In the genomic region with DNA sequence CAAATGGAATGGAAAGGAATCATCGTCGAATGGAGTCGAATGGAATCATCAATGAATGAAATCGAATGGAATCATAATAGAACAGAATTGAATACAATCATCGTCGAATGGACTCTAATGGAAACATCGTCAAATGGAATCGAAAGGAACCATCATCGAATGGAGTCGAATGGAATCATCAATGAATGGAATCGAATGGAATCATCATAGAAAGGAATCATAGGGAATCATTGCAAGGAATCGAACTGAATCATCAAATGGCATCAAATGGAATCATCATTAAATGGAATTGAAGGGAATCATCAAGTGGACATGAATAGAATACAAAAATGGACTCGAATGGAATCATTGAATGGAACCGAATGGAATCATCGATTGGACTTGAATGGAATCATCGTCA, we compare ENCODE assay signal across 8 cellular contexts.
A peak's percentile ranks its signal among the peaks of the same experiment; 100 is the strongest.
DNase-seq lines count a peak whose midpoint lies in the region; FAIRE-seq and TF ChIP-seq lines count a peak whose summit lies in the region.
"Not testable (repeated sequence)": the region's sequence is repeated elsewhere in the genome, so short reads cannot be mapped to it uniquely, and the experiment has no call there.

No MANE protein-coding gene starts in this region.

- H2BK15ac ChIP-seq in mesenchymal stem cell (ENCODE audit: low read depth, poor library complexity, severe bottlenecking), result not testable (repeated sequence)

- H4K20me1 ChIP-seq in Karpas-422 (ENCODE audit: insufficient read depth, low read depth, low read length); hepatocyte (ENCODE audit: insufficient read depth, poor library complexity, severe bottlenecking): not testable (repeated sequence)

- not testable (repeated sequence) for H3K4ac ChIP-seq in mesenchymal stem cell (ENCODE audit: low read depth in 1 of 2, low read length in 2 of 2)

- not testable (repeated sequence) for H2BK120ac ChIP-seq in mesenchymal stem cell (ENCODE audit: low read depth, low read length)

- H3K4me1 ChIP-seq in Karpas-422 (ENCODE audit: low read length); hepatocyte (ENCODE audit: insufficient read depth); mesenchymal stem cell (ENCODE audit: control insufficient read depth, insufficient read depth, low read depth, low read length); small intestine (ENCODE audit: control insufficient read depth in 2 of 2, insufficient read depth in 1 of 2, low read depth in 1 of 2, low read length in 1 of 2): not testable (repeated sequence)

- not testable (repeated sequence) for H3K4me2 ChIP-seq in Karpas-422 (ENCODE audit: low read depth, low read length, poor library complexity, severe bottlenecking); hepatocyte; mesenchymal stem cell (ENCODE audit: low read length, poor library complexity, severe bottlenecking)

- H2BK12ac ChIP-seq in mesenchymal stem cell (ENCODE audit: low read length in 2 of 2), result not testable (repeated sequence)

- not testable (repeated sequence) for H4K91ac ChIP-seq in mesenchymal stem cell (ENCODE audit: low read length)

- H2AFZ ChIP-seq in Karpas-422 (ENCODE audit: low read length); hepatocyte; mesenchymal stem cell (ENCODE audit: low read depth, low read length): not testable (repeated sequence)

- not testable (repeated sequence) for H3K9me3 ChIP-seq in Karpas-422 (ENCODE audit: low read length); mesenchymal stem cell (ENCODE audit: control insufficient read depth, low read length); small intestine (ENCODE audit: control insufficient read depth, low read depth)
- peaks cover 17% of the 10 kb centered on the region for H3K9me3 ChIP-seq in hepatocyte (ENCODE audit: low read depth)

- in situ Hi-C loops in SK-MEL-5 (cut with HindIII; ENCODE audit: low pct_unique_long_range_greater_than_20kb, low sequenced_read_pairs), result not testable (repeated sequence)

- not testable (repeated sequence) for H3K9me2 ChIP-seq in Karpas-422 (replicated peaks; ENCODE audit: insufficient read depth, low read length)
- H3K9me2 ChIP-seq in hepatocyte (replicated peaks; ENCODE audit: insufficient read depth), result peaks cover 10% of the 10 kb centered on the region

- H3K36me3 ChIP-seq in Karpas-422 (ENCODE audit: insufficient read depth, low read length); bronchial epithelial cell (ENCODE audit: control insufficient read depth, insufficient read depth, low read length); mesenchymal stem cell (ENCODE audit: control insufficient read depth in 1 of 2, insufficient read depth in 2 of 2, low read depth in 1 of 2, low read length in 2 of 2); small intestine (ENCODE audit: control insufficient read depth in 2 of 2, insufficient read depth in 2 of 2, low read length in 2 of 2): not testable (repeated sequence)
- peaks cover 13% of the 10 kb centered on the region for H3K36me3 ChIP-seq in hepatocyte (replicated peaks; ENCODE audit: insufficient read depth, low read depth)

- H3K9ac ChIP-seq in Karpas-422 (ENCODE audit: low read length); mesenchymal stem cell (ENCODE audit: low read length): not testable (repeated sequence)

- FAIRE-seq in bronchial epithelial cell (lab: Jason Lieb, UNC); small intestine (lab: Jason Lieb, UNC): not testable (repeated sequence)

- H3K14ac ChIP-seq in mesenchymal stem cell (ENCODE audit: low read length in 2 of 2), result not testable (repeated sequence)

- not testable (repeated sequence) for H3K27ac ChIP-seq in Karpas-422 (ENCODE audit: low read length); hepatocyte; mesenchymal stem cell (ENCODE audit: low read length, poor library complexity, severe bottlenecking); small intestine (ENCODE audit: low read depth in 1 of 2, low read length in 1 of 2)

- not testable (repeated sequence) for H4K8ac ChIP-seq in mesenchymal stem cell (ENCODE audit: low read length)

- not testable (repeated sequence) for H3K79me2 ChIP-seq in Karpas-422 (ENCODE audit: low read length); hepatocyte

- not testable (repeated sequence) for H3K27me3 ChIP-seq in Karpas-422 (ENCODE audit: low read length); bronchial epithelial cell (ENCODE audit: control insufficient read depth, insufficient read depth, low read length); hepatocyte; mesenchymal stem cell (ENCODE audit: control insufficient read depth in 1 of 2, insufficient read depth in 1 of 2, low read length in 2 of 2); small intestine (ENCODE audit: control insufficient read depth in 2 of 2, insufficient read depth in 2 of 2, low read length in 2 of 2)

- TF ChIP-seq CTCF in AG10803 (conservative IDR thresholded peaks at IDR 0.05; ENCODE audit: low read length); bronchial epithelial cell (IDR thresholded peaks at IDR 0.05; ENCODE audit: insufficient read depth, low read length, severe bottlenecking); fibroblast of mammary gland (conservative IDR thresholded peaks at IDR 0.05; ENCODE audit: control insufficient read depth, insufficient read depth, low read depth, low read length); hepatocyte (IDR thresholded peaks at IDR 0.05; ENCODE audit: poor library complexity): not testable (repeated sequence)

- WGBS in hepatocyte (ENCODE audit: low lambda C conversion rate, missing lambda C conversion rate), result 85% methylated on average over 16 of the region's 16 CpGs
- WGBS in mesenchymal stem cell, result 75% methylated on average over 15 of the region's 16 CpGs
- 82 to 88% (median 84%) methylated on average over 15 of the region's 16 CpGs for WGBS in small intestine, 3 donors

- not testable (repeated sequence) for H3K79me1 ChIP-seq in mesenchymal stem cell (replicated peaks; ENCODE audit: low read length, poor library complexity, severe bottlenecking)

- DNase-seq in AG10803 (ENCODE audit: low read depth) (peak; percentile 8), Karpas-422 (peak; percentile 49), SK-MEL-5 (ENCODE audit: low read depth, low spot score) (peak; percentile 1), bronchial epithelial cell (ENCODE audit: low read depth) (peak; percentile 25), fibroblast of mammary gland (ENCODE audit: low read depth) (peak; percentile 16), hepatocyte (ENCODE audit: low spot score) (peak; percentile 21), mesenchymal stem cell (peak; percentile 15), small intestine (peak; percentile 6)

- not testable (repeated sequence) for H3K23ac ChIP-seq in mesenchymal stem cell (ENCODE audit: low read length in 2 of 2)

- H2BK5ac ChIP-seq in mesenchymal stem cell (ENCODE audit: low read depth, low read length, poor library complexity, severe bottlenecking), result not testable (repeated sequence)

- not testable (repeated sequence) for H2AK5ac ChIP-seq in mesenchymal stem cell (ENCODE audit: low read length, severe bottlenecking)

- not testable (repeated sequence) for H3K18ac ChIP-seq in mesenchymal stem cell (ENCODE audit: low read depth in 1 of 2, low read length in 2 of 2)

- not testable (repeated sequence) for H3K4me3 ChIP-seq in AG10803 (ENCODE audit: low read length); Karpas-422 (ENCODE audit: low read length); bronchial epithelial cell (ENCODE audit: low read depth, low read length); fibroblast of mammary gland (ENCODE audit: control insufficient read depth, low read depth, low read length); hepatocyte; mesenchymal stem cell (ENCODE audit: insufficient read depth in 1 of 2, low read depth in 1 of 2, low read length in 2 of 2); small intestine (ENCODE audit: low read depth in 1 of 2, low read length in 2 of 2)
